In the genomic region with DNA sequence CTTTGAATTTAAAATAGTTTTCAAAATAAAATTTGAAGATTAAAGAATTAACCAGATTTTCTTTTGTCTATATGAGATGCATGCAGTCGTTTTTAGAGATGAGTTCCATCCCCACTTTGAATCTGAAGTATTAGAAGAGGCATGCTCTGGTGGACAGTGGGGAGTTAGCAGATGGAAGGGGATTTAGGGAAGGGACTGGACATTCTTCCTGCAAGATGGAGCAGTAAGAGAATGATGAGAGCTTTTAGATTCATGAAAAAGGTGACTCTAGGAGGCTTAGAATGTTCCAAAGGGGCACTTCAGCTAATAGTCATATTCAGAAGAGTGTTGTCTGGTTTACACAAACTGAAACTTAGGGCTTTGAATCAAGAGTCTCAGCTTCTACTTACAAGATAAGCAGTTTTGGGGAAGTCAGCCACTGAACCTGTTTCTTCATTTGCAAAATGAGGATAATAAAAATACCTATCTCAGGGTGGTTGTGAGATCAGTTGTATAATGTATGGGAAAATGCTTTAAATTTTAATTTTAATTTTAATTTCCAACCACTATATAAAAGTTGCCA, we compare ENCODE assay signal across 10 cellular contexts. TPM values are rescaled to one million over a fixed set of nuclear protein-coding genes. Genes with fewer than 3 reads are reported as not detected.
DNase-seq lines count a peak whose midpoint lies in the region; ATAC-seq, FAIRE-seq and TF ChIP-seq lines count a peak whose summit lies in the region.
"Had no signal": no experiment of that assay in that cellular context is flagged by ENCODE, and none has a peak within 500 bp of the region (broad histone marks: within the 10 kb centered on the region; RNA-seq: fewer than 3 reads in every experiment).

No MANE protein-coding gene starts in this region.

- intact Hi-C loops in CD14-positive monocyte (cut with micrococcal nuclease), result loop anchor here (5.0 to 10.0 kb wide), 2 partner anchors 34 to 147 kb away; a partner anchor contains a TSS
- intact Hi-C loops in Panc1 (cut with micrococcal nuclease; ENCODE audit: unreplicated experiment), result no loop called here

- CTCF ChIA-PET in Panc1 (lab: Charles Lee), result no interaction called here

- H3K27ac ChIP-seq in Panc1 (ENCODE audit: low read length), result peak overlapping the region; percentile 81
- H3K27ac ChIP-seq in foreskin keratinocyte, result peak overlapping the region; percentile 80
- H3K27ac ChIP-seq: cardiac muscle cell, neutrophil had no signal

- in situ Hi-C loops in Panc1 (cut with HindIII; ENCODE audit: low pct_unique_long_range_greater_than_20kb, low sequenced_read_pairs), result no loop called here

- no peaks in the 10 kb centered on the region for H3K9me3 Mint-ChIP-seq in CD14-positive monocyte

- H3K36me3 Mint-ChIP-seq in CD14-positive monocyte, result no peaks in the 10 kb centered on the region

- no peak for ATAC-seq in Panc1
- no peak for ATAC-seq in foreskin keratinocyte
- no peak for ATAC-seq in HG03175 (IDR thresholded peaks at IDR 0.05; ENCODE audit: unreplicated experiment)

- FAIRE-seq in GM19239 (lab: Jason Lieb, UNC), result peak; percentile 74

- POLR2A ChIA-PET in Panc1 (lab: Charles Lee), result no interaction called here

- no peaks in the 10 kb centered on the region for H3K9me3 ChIP-seq in Panc1 (ENCODE audit: control insufficient read depth, insufficient read depth, low read depth, low read length)
- H3K9me3 ChIP-seq: neutrophil had no signal

- H3K27ac Mint-ChIP-seq in CD14-positive monocyte, result peak overlapping the region in 5 of 7 donors; percentile 47 to 85 (median 69)

- H3K27me3 ChIP-seq in Panc1 (ENCODE audit: control insufficient read depth, insufficient read depth, low read length), result no peaks in the 10 kb centered on the region
- no peaks in the 10 kb centered on the region for H3K27me3 ChIP-seq in foreskin keratinocyte
- H3K27me3 ChIP-seq: cardiac muscle cell, neutrophil had no signal

- BruUV-seq in Panc1 (replicated peaks; lab: Mats Ljungman, UMichigan), result no TSS peak

- H3K4me1 Mint-ChIP-seq in CD14-positive monocyte, result peaks cover 66% of the 10 kb centered on the region

- no peak overlapping the region for H3K4me3 ChIP-seq in Panc1 (ENCODE audit: low read depth in 2 of 2, low read length in 2 of 2)
- H3K4me3 ChIP-seq: cardiac muscle cell had no signal

- peaks cover 0 to 2% (median 2%) of the 10 kb centered on the region in 3 donors for H3K27me3 Mint-ChIP-seq in CD14-positive monocyte (ENCODE audit: low read depth in 3 of 3)

- H3K36me3 ChIP-seq in Panc1 (ENCODE audit: control insufficient read depth, insufficient read depth, low read length), result no peaks in the 10 kb centered on the region; the same call in 1 of the 2 replicates
- H3K36me3 ChIP-seq: cardiac muscle cell, neutrophil had no signal

- peak overlapping the region; percentile 35 to 47 for H3K4me3 Mint-ChIP-seq in CD14-positive monocyte

- TF ChIP-seq CTCF in CD14-positive monocyte (IDR thresholded peaks at IDR 0.05) (no peak), Panc1 (IDR thresholded peaks at IDR 0.05) (no peak), foreskin keratinocyte (conservative IDR thresholded peaks at IDR 0.05) (no peak)

- H3K4me1 ChIP-seq in Panc1 (ENCODE audit: control insufficient read depth, insufficient read depth, low read length), result peaks cover 33% of the 10 kb centered on the region
- H3K4me1 ChIP-seq in foreskin keratinocyte, result peaks cover 43% of the 10 kb centered on the region

- DNase-seq in CD14-positive monocyte (ENCODE audit: low spot score), result no peak
- DNase-seq in GM19239 (ENCODE audit: insufficient read length, low spot score), result no peak
- DNase-seq in Panc1 (ENCODE audit: low read depth, low spot score), result no peak
- DNase-seq in foreskin keratinocyte, result no peak
- DNase-seq in activated gamma-delta T cell (lab: John Stamatoyannopoulos, UW), result no peak
- no peak for DNase-seq in inferior parietal cortex (ENCODE audit: extremely low spot score)
- DNase-seq in HuH-7.5 (ENCODE audit: low spot score), result no peak

RNA-seq across cellular contexts. Expression of a gene that starts 3.7 kb away (rescaled TPM):
- polyA plus RNA-seq in CD14-positive monocyte (10 to 100 TPM; 27.7 to 33.4 TPM), foreskin keratinocyte (6.1 and 6.9 TPM in 2 replicates)
- total RNA-seq in Panc1 (2021; ENCODE audit: unreplicated experiment) (36.1 TPM), foreskin keratinocyte (28.4 and 34.3 TPM in 2 replicates)
- polyA plus RNA-seq in Panc1 (2012; ENCODE audit: insufficient read length), result 21.6 TPM

RNA-seq across cellular contexts. Expression of a gene that starts 4.7 kb away (rescaled TPM):
- polyA plus RNA-seq in CD14-positive monocyte, result 1 to 10 TPM; 3.2 to 3.9 TPM
- total RNA-seq in Panc1 (2021; ENCODE audit: unreplicated experiment), result 9.0 TPM
- polyA plus RNA-seq in Panc1 (2012; ENCODE audit: insufficient read length), result 5.2 TPM
- total RNA-seq in foreskin keratinocyte, result 7.1 TPM in 2 replicates
- 2.1 and 3.2 TPM in 2 replicates for polyA plus RNA-seq in foreskin keratinocyte

RNA-seq across cellular contexts. Expression of a gene that starts 32.2 kb away (rescaled TPM):
- polyA plus RNA-seq in CD14-positive monocyte, result under 1 TPM in 1 of 2 donors, not detected in 1; 0.17 TPM
- total RNA-seq in Panc1 (2021; ENCODE audit: unreplicated experiment), result 7.7 TPM
- polyA plus RNA-seq in Panc1 (2012; ENCODE audit: insufficient read length), result 25.5 TPM
- 23.1 and 33.2 TPM in 2 replicates for total RNA-seq in foreskin keratinocyte
- polyA plus RNA-seq in foreskin keratinocyte, result 13.6 and 22.1 TPM in 2 replicates

RNA-seq across cellular contexts. Expression of a gene that starts 41.5 kb away (rescaled TPM):
- polyA plus RNA-seq in CD14-positive monocyte (under 1 TPM in 1 of 2 donors, not detected in 1; 0.38 TPM), foreskin keratinocyte (0.39 and 0.41 TPM in 2 replicates)
- total RNA-seq in Panc1 (2021; ENCODE audit: unreplicated experiment) (0.69 TPM), foreskin keratinocyte (0.88 and 0.99 TPM in 2 replicates)
- polyA plus RNA-seq in Panc1 (2012; ENCODE audit: insufficient read length), result 1.5 TPM
- total RNA-seq: cardiac muscle cell had no signal

RNA-seq across cellular contexts. Expression of a gene that starts 43.0 kb away (rescaled TPM):
- polyA plus RNA-seq in CD14-positive monocyte, result not detected
- 0.64 TPM for total RNA-seq in Panc1 (2021; ENCODE audit: unreplicated experiment)
- 0.12 TPM for polyA plus RNA-seq in Panc1 (2012; ENCODE audit: insufficient read length)
- 0.10 and 0.11 TPM in 2 replicates for total RNA-seq in foreskin keratinocyte
- 0.01 and 0.02 TPM in 2 replicates for polyA plus RNA-seq in foreskin keratinocyte
